In genomic region chr20:41137412-41138216, GRCh38 we compare ENCODE assay signal across 8 cellular contexts. TPM values are rescaled to one million over a fixed set of nuclear protein-coding genes. Genes with fewer than 3 reads are reported as not detected.
A peak's percentile ranks its signal among the peaks of the same experiment; 100 is the strongest.
DNase-seq lines count a peak whose midpoint lies in the region; ATAC-seq and TF ChIP-seq lines count a peak whose summit lies in the region.

PLCG1 (plus strand) TSS chr20:41137543; CDS start chr20:41137642, 99 bp downstream.

- TF ChIP-seq CTCF in lung (IDR thresholded peaks at IDR 0.05; ENCODE audit: control extremely low read depth, extremely low read depth) = no peak

- H3K27me3 ChIP-seq in lung (ENCODE audit: control insufficient read depth, insufficient read depth) = no peaks in the 10 kb centered on the region

- no peaks in the 10 kb centered on the region for H3K9me3 ChIP-seq in lung (ENCODE audit: control insufficient read depth in 2 of 2, insufficient read depth in 1 of 2, low read length in 1 of 2)

- peak within 1 kb of the TSS; percentile 96 to 98 for H3K27ac ChIP-seq in lung (ENCODE audit: low read depth in 1 of 2, low read length in 1 of 2)

- DNase-seq in AG20443 (ENCODE audit: low spot score) (peak; percentile 95), NCI-H69 (lab: John Stamatoyannopoulos, UW) (peak; percentile 85), ecto neural progenitor cell (ENCODE audit: low spot score) (peak; percentile 92), lung (ENCODE audit: low spot score) (peak; percentile 69)
- peak; percentile 75 to 77 for DNase-seq in activated CD4-positive, alpha-beta T cell treated with anti-CD3 and anti-CD28 coated beads, Interleukin-2, amount 50 U/mL, for 48 hours
- peak in 2 of 3 donors; percentile 65 to 78 for DNase-seq in stimulated activated CD4-positive, alpha-beta T cell treated with anti-CD3 and anti-CD28 coated beads, TNF-alpha, amount 100 ng/mL, for 1 hour (ENCODE audit: low read depth in 3 of 3, low spot score in 1 of 3)

- H3K36me3 ChIP-seq in lung (ENCODE audit: control insufficient read depth in 2 of 2, insufficient read depth in 2 of 2, low read length in 2 of 2) = no peaks in the 10 kb centered on the region

- peaks cover 11 to 27% of the 10 kb centered on the region in 2 donors for H3K4me1 ChIP-seq in lung (ENCODE audit: control insufficient read depth in 2 of 2, insufficient read depth in 2 of 2, low read length in 2 of 2)

- WGBS in lung, 2 donors = 1% methylated on average over 45 to 89 of the region's 89 CpGs

- ATAC-seq in HG03432 (IDR thresholded peaks at IDR 0.05; ENCODE audit: unreplicated experiment) (peak; percentile 59), lung (ENCODE audit: insufficient read depth, low FRiP score) (peak; percentile 76)

- peak; percentile 32 for TF ChIP-seq POLR2A in GM19193 (IDR thresholded peaks at IDR 0.05; ENCODE audit: extremely low read depth, insufficient read depth, insufficient read length)

- H3K4me3 ChIP-seq in lung = peak within 1 kb of the TSS; percentile 95

RNA-seq across cellular contexts. Expression of gene PLCG1, which starts in this region (rescaled TPM):
- total RNA-seq in lung = 100 to 1,000 TPM in 1 of 2 donors, 10 to 100 TPM in 1; 89.7 to 154 TPM
- 10 to 100 TPM; 29.6 to 44.5 TPM for polyA plus RNA-seq in lung

Comparison
In these comparisons a context has a peak if more than half of its experiments do, and no peak if none do; other contexts are left out.
1. Peak in every context shown above with its lines: DNase-seq, ATAC-seq, H3K4me3 ChIP-seq and H3K27ac ChIP-seq.